2 cellular contexts compared by ENCODE assay signal in genomic region chr18:39531659-39532058, GRCh38.
TF ChIP-seq lines count a peak whose summit lies in the region.

No MANE protein-coding gene starts in this region.

TF ChIP-seq in liver, 16 proteins besides CTCF, POLR2A, EP300 and RAD21:
- TF ChIP-seq TAF1 (conservative IDR thresholded peaks at IDR 0.05) (no peak), RXRA (IDR thresholded peaks at IDR 0.05) (peak; percentile 30 to 45), REST (IDR thresholded peaks at IDR 0.05) (no peak), EGR1 (IDR thresholded peaks at IDR 0.05; ENCODE audit: low read depth in 2 of 2) (no peak), YY1 (IDR thresholded peaks at IDR 0.05) (no peak), GABPA (IDR thresholded peaks at IDR 0.05 in 1 of 2, conservative IDR thresholded peaks at IDR 0.05 in 1 of 2) (no peak), HNF4A (conservative IDR thresholded peaks at IDR 0.05) (peak; percentile 56 to 57)
- TF ChIP-seq, protein P1, sequence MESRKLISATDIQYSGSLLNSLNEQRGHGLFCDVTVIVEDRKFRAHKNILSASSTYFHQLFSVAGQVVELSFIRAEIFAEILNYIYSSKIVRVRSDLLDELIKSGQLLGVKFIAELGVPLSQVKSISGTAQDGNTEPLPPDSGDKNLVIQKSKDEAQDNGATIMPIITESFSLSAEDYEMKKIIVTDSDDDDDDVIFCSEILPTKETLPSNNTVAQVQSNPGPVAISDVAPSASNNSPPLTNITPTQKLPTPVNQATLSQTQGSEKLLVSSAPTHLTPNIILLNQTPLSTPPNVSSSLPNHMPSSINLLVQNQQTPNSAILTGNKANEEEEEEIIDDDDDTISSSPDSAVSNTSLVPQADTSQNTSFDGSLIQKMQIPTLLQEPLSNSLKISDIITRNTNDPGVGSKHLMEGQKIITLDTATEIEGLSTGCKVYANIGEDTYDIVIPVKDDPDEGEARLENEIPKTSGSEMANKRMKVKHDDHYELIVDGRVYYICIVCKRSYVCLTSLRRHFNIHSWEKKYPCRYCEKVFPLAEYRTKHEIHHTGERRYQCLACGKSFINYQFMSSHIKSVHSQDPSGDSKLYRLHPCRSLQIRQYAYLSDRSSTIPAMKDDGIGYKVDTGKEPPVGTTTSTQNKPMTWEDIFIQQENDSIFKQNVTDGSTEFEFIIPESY (IDR thresholded peaks at IDR 0.05), result no peak

TF ChIP-seq in HepG2, 621 proteins besides CTCF, POLR2A, EP300 and RAD21:
- TF ChIP-seq ZNF737 (CRISPR knock-in tag; IDR thresholded peaks at IDR 0.05; ENCODE audit: borderline replicate concordance), result no peak
- TF ChIP-seq, protein P2, sequence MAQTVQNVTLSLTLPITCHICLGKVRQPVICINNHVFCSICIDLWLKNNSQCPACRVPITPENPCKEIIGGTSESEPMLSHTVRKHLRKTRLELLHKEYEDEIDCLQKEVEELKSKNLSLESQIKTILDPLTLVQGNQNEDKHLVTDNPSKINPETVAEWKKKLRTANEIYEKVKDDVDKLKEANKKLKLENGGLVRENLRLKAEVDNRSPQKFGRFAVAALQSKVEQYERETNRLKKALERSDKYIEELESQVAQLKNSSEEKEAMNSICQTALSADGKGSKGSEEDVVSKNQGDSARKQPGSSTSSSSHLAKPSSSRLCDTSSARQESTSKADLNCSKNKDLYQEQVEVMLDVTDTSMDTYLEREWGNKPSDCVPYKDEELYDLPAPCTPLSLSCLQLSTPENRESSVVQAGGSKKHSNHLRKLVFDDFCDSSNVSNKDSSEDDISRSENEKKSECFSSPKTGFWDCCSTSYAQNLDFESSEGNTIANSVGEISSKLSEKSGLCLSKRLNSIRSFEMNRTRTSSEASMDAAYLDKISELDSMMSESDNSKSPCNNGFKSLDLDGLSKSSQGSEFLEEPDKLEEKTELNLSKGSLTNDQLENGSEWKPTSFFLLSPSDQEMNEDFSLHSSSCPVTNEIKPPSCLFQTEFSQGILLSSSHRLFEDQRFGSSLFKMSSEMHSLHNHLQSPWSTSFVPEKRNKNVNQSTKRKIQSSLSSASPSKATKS (CRISPR knock-in tag; IDR thresholded peaks at IDR 0.05), result no peak
- TF ChIP-seq, protein P3, sequence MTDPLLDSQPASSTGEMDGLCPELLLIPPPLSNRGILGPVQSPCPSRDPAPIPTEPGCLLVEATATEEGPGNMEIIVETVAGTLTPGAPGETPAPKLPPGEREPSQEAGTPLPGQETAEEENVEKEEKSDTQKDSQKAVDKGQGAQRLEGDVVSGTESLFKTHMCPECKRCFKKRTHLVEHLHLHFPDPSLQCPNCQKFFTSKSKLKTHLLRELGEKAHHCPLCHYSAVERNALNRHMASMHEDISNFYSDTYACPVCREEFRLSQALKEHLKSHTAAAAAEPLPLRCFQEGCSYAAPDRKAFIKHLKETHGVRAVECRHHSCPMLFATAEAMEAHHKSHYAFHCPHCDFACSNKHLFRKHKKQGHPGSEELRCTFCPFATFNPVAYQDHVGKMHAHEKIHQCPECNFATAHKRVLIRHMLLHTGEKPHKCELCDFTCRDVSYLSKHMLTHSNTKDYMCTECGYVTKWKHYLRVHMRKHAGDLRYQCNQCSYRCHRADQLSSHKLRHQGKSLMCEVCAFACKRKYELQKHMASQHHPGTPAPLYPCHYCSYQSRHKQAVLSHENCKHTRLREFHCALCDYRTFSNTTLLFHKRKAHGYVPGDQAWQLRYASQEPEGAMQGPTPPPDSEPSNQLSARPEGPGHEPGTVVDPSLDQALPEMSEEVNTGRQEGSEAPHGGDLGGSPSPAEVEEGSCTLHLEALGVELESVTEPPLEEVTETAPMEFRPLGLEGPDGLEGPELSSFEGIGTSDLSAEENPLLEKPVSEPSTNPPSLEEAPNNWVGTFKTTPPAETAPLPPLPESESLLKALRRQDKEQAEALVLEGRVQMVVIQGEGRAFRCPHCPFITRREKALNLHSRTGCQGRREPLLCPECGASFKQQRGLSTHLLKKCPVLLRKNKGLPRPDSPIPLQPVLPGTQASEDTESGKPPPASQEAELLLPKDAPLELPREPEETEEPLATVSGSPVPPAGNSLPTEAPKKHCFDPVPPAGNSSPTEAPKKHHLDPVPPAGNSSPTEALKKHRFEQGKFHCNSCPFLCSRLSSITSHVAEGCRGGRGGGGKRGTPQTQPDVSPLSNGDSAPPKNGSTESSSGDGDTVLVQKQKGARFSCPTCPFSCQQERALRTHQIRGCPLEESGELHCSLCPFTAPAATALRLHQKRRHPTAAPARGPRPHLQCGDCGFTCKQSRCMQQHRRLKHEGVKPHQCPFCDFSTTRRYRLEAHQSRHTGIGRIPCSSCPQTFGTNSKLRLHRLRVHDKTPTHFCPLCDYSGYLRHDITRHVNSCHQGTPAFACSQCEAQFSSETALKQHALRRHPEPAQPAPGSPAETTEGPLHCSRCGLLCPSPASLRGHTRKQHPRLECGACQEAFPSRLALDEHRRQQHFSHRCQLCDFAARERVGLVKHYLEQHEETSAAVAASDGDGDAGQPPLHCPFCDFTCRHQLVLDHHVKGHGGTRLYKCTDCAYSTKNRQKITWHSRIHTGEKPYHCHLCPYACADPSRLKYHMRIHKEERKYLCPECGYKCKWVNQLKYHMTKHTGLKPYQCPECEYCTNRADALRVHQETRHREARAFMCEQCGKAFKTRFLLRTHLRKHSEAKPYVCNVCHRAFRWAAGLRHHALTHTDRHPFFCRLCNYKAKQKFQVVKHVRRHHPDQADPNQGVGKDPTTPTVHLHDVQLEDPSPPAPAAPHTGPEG (CRISPR knock-in tag; IDR thresholded peaks at IDR 0.05), result no peak
- TF ChIP-seq TBL1XR1 (IDR thresholded peaks at IDR 0.05; ENCODE audit: borderline replicate concordance, low read length, partially characterized antibody), result no peak
- TF ChIP-seq AGO2 (optimal IDR thresholded peaks at IDR 0.05; ENCODE audit: low read depth, low read length), result no peak
- TF ChIP-seq CENPT (CRISPR knock-in tag; IDR thresholded peaks at IDR 0.05; ENCODE audit: low read depth), result no peak
- TF ChIP-seq ZNF878 (CRISPR knock-in tag; IDR thresholded peaks at IDR 0.05), result no peak
- TF ChIP-seq IKZF4 (CRISPR knock-in tag; IDR thresholded peaks at IDR 0.05; ENCODE audit: borderline replicate concordance, low read depth, not compliant biosample characterization), result no peak
- TF ChIP-seq, protein P4, sequence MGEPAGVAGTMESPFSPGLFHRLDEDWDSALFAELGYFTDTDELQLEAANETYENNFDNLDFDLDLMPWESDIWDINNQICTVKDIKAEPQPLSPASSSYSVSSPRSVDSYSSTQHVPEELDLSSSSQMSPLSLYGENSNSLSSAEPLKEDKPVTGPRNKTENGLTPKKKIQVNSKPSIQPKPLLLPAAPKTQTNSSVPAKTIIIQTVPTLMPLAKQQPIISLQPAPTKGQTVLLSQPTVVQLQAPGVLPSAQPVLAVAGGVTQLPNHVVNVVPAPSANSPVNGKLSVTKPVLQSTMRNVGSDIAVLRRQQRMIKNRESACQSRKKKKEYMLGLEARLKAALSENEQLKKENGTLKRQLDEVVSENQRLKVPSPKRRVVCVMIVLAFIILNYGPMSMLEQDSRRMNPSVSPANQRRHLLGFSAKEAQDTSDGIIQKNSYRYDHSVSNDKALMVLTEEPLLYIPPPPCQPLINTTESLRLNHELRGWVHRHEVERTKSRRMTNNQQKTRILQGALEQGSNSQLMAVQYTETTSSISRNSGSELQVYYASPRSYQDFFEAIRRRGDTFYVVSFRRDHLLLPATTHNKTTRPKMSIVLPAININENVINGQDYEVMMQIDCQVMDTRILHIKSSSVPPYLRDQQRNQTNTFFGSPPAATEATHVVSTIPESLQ (CRISPR knock-in tag; conservative IDR thresholded peaks at IDR 0.05), result no peak
- TF ChIP-seq ZNF20 (CRISPR knock-in tag; IDR thresholded peaks at IDR 0.05), result no peak
- no peak for TF ChIP-seq CBFB (CRISPR knock-in tag; IDR thresholded peaks at IDR 0.05)
- TF ChIP-seq, protein P5, sequence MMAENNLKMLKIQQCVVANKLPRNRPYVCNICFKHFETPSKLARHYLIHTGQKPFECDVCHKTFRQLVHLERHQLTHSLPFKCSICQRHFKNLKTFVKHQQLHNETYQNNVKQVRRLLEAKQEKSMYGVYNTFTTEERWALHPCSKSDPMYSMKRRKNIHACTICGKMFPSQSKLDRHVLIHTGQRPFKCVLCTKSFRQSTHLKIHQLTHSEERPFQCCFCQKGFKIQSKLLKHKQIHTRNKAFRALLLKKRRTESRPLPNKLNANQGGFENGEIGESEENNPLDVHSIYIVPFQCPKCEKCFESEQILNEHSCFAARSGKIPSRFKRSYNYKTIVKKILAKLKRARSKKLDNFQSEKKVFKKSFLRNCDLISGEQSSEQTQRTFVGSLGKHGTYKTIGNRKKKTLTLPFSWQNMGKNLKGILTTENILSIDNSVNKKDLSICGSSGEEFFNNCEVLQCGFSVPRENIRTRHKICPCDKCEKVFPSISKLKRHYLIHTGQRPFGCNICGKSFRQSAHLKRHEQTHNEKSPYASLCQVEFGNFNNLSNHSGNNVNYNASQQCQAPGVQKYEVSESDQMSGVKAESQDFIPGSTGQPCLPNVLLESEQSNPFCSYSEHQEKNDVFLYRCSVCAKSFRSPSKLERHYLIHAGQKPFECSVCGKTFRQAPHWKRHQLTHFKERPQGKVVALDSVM (CRISPR knock-in tag; IDR thresholded peaks at IDR 0.05), result no peak
- TF ChIP-seq U2AF2 (IDR thresholded peaks at IDR 0.05; ENCODE audit: low read depth, low read length), result no peak
- TF ChIP-seq GATA4 (IDR thresholded peaks at IDR 0.05; ENCODE audit: borderline replicate concordance, low read depth), result no peak
- TF ChIP-seq, protein P6, sequence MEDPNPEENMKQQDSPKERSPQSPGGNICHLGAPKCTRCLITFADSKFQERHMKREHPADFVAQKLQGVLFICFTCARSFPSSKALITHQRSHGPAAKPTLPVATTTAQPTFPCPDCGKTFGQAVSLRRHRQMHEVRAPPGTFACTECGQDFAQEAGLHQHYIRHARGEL (CRISPR knock-in tag; IDR thresholded peaks at IDR 0.05), result no peak
- TF ChIP-seq TP53 (CRISPR knock-in tag; conservative IDR thresholded peaks at IDR 0.05), result no peak
- no peak for TF ChIP-seq FOXK2 (IDR thresholded peaks at IDR 0.05)
- TF ChIP-seq MAF1 (CRISPR knock-in tag; IDR thresholded peaks at IDR 0.05; ENCODE audit: borderline replicate concordance), result no peak
- TF ChIP-seq SALL2 (CRISPR knock-in tag; IDR thresholded peaks at IDR 0.05), result no peak
